In the genomic region with DNA sequence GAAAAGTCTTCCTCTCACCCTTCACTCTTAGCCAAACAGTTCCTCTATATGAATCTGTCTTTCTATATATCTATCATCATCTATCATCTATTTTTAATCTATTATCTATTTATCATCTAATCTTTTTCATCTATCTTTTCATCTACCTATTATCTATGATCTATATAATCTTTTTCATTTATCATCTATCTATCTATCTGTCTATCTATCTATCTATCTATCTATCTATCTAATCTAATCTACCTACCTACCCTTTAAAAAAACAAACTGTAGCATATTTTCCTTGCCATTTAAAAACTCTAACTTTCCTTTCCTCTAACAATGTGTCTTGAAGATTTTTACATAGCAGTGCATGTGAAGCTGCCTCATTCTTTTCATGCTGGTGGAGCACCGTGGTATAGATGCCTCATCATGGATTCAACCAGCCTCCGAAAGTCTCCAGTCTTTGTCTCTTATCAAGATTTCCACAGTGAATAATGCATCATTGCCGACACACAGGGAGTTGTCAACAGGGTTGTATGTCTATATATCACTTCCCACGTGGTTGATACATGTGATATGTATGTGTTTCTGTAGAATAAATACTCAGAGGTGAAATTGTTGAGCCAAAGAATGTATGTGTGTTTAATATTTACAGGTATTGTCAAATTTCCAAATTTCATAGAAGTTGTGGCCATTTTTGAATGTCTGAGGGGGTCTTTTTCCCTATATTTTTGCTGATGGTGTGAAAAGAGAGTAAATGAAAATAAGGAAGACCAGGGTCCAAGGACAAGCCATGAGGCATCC, we compare ENCODE assay signal across 1 cellular context.
TF ChIP-seq lines count a peak whose summit lies in the region.

No MANE protein-coding gene starts in this region.

TF ChIP-seq in K562, 482 proteins besides CTCF, POLR2A, EP300 and RAD21 (continued from another document and continues in another):
- TF ChIP-seq, protein P1, sequence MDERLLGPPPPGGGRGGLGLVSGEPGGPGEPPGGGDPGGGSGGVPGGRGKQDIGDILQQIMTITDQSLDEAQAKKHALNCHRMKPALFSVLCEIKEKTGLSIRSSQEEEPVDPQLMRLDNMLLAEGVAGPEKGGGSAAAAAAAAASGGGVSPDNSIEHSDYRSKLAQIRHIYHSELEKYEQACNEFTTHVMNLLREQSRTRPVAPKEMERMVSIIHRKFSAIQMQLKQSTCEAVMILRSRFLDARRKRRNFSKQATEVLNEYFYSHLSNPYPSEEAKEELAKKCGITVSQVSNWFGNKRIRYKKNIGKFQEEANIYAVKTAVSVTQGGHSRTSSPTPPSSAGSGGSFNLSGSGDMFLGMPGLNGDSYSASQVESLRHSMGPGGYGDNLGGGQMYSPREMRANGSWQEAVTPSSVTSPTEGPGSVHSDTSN (CRISPR knock-in tag; IDR thresholded peaks at IDR 0.05; ENCODE audit: low read depth) = no peak
- TF ChIP-seq, protein P1 (tag; conservative IDR thresholded peaks at IDR 0.05; ENCODE audit: low read depth) = peak; percentile 95
- no peak for TF ChIP-seq ZNF408 (CRISPR knock-in tag; IDR thresholded peaks at IDR 0.05; ENCODE audit: low read depth)
- TF ChIP-seq, protein P2, sequence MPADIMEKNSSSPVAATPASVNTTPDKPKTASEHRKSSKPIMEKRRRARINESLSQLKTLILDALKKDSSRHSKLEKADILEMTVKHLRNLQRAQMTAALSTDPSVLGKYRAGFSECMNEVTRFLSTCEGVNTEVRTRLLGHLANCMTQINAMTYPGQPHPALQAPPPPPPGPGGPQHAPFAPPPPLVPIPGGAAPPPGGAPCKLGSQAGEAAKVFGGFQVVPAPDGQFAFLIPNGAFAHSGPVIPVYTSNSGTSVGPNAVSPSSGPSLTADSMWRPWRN (IDR thresholded peaks at IDR 0.05; ENCODE audit: low read depth) = no peak
- no peak for TF ChIP-seq BMI1 (IDR thresholded peaks at IDR 0.05; ENCODE audit: low read length)
- TF ChIP-seq, protein P3, sequence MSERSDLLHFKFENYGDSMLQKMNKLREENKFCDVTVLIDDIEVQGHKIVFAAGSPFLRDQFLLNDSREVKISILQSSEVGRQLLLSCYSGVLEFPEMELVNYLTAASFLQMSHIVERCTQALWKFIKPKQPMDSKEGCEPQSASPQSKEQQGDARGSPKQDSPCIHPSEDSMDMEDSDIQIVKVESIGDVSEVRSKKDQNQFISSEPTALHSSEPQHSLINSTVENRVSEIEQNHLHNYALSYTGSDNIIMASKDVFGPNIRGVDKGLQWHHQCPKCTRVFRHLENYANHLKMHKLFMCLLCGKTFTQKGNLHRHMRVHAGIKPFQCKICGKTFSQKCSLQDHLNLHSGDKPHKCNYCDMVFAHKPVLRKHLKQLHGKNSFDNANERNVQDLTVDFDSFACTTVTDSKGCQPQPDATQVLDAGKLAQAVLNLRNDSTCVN (CRISPR knock-in tag; IDR thresholded peaks at IDR 0.05) = no peak
- no peak for TF ChIP-seq STAG1 (CRISPR knock-in tag; IDR thresholded peaks at IDR 0.05; ENCODE audit: borderline replicate concordance)
- TF ChIP-seq, protein P4, sequence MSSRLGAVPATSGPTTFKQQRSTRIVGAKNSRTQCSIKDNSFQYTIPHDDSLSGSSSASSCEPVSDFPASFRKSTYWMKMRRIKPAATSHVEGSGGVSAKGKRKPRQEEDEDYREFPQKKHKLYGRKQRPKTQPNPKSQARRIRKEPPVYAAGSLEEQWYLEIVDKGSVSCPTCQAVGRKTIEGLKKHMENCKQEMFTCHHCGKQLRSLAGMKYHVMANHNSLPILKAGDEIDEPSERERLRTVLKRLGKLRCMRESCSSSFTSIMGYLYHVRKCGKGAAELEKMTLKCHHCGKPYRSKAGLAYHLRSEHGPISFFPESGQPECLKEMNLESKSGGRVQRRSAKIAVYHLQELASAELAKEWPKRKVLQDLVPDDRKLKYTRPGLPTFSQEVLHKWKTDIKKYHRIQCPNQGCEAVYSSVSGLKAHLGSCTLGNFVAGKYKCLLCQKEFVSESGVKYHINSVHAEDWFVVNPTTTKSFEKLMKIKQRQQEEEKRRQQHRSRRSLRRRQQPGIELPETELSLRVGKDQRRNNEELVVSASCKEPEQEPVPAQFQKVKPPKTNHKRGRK (tag; IDR thresholded peaks at IDR 0.05) = peak; percentile 85
- TF ChIP-seq ZNF436 (CRISPR knock-in tag; IDR thresholded peaks at IDR 0.05) = no peak
- TF ChIP-seq RBM34 (IDR thresholded peaks at IDR 0.05; ENCODE audit: borderline replicate concordance, insufficient read depth, low read length) = no peak
- peak; percentile 98 for TF ChIP-seq DACH1 (IDR thresholded peaks at IDR 0.05; ENCODE audit: partially characterized antibody)
- 0 out of 2 replicates have a peak, but pooled peaks have one; percentile 18 for TF ChIP-seq ZBTB33 (CRISPR knock-in tag; IDR thresholded peaks at IDR 0.05)
- no peak for TF ChIP-seq NR1H2 (CRISPR knock-in tag; IDR thresholded peaks at IDR 0.05)
- peak; percentile 26; the same call in 1 of the 2 replicates for TF ChIP-seq L3MBTL2 (IDR thresholded peaks at IDR 0.05)
- TF ChIP-seq ZBTB9 (CRISPR knock-in tag; IDR thresholded peaks at IDR 0.05) = 0 out of 2 replicates have a peak, but pooled peaks have one; percentile 14
- no peak for TF ChIP-seq JUN (IDR thresholded peaks at IDR 0.05; ENCODE audit: borderline replicate concordance, low read depth, low read length)
- TF ChIP-seq JUN (CRISPR knock-in tag; IDR thresholded peaks at IDR 0.05; ENCODE audit: borderline replicate concordance) = no peak
- TF ChIP-seq U2AF1 (optimal IDR thresholded peaks at IDR 0.05; ENCODE audit: low read depth, low read length) = no peak
- peak; percentile 10; the same call in 1 of the 2 replicates for TF ChIP-seq JUND (IDR thresholded peaks at IDR 0.05; ENCODE audit: borderline replicate concordance, low read depth, low read length)
- TF ChIP-seq JUND (tag; IDR thresholded peaks at IDR 0.05; ENCODE audit: borderline replicate concordance, low read depth, low read length) = no peak
- TF ChIP-seq SOX6 (IDR thresholded peaks at IDR 0.05) = peak; percentile 65; the same call in 1 of the 2 replicates
- TF ChIP-seq MAFG (tag; conservative IDR thresholded peaks at IDR 0.05) = peak; percentile 54; the same call in 1 of the 2 replicates
- TF ChIP-seq MYC (IDR thresholded peaks at IDR 0.05; ENCODE audit: low read depth, low read length) = peak; percentile 56; the same call in 1 of the 2 replicates
- no peak for TF ChIP-seq MYC (CRISPR knock-in tag; IDR thresholded peaks at IDR 0.05; ENCODE audit: borderline replicate concordance, low read depth)
- 0 out of 4 replicates have a peak, but pooled peaks of 1 of the 2 experiments have one; percentile 49 for TF ChIP-seq MCM7 (IDR thresholded peaks at IDR 0.05)
- no peak for TF ChIP-seq PTBP1 (IDR thresholded peaks at IDR 0.05; ENCODE audit: low read depth, low read length)
- TF ChIP-seq ZBTB5 (IDR thresholded peaks at IDR 0.05) = no peak
- peak; percentile 36; the same call in 1 of the 2 replicates for TF ChIP-seq GATA2 (CRISPR knock-in tag; IDR thresholded peaks at IDR 0.05)
- no peak for TF ChIP-seq ZBTB11 (CRISPR knock-in tag; IDR thresholded peaks at IDR 0.05)
- TF ChIP-seq, protein P5, sequence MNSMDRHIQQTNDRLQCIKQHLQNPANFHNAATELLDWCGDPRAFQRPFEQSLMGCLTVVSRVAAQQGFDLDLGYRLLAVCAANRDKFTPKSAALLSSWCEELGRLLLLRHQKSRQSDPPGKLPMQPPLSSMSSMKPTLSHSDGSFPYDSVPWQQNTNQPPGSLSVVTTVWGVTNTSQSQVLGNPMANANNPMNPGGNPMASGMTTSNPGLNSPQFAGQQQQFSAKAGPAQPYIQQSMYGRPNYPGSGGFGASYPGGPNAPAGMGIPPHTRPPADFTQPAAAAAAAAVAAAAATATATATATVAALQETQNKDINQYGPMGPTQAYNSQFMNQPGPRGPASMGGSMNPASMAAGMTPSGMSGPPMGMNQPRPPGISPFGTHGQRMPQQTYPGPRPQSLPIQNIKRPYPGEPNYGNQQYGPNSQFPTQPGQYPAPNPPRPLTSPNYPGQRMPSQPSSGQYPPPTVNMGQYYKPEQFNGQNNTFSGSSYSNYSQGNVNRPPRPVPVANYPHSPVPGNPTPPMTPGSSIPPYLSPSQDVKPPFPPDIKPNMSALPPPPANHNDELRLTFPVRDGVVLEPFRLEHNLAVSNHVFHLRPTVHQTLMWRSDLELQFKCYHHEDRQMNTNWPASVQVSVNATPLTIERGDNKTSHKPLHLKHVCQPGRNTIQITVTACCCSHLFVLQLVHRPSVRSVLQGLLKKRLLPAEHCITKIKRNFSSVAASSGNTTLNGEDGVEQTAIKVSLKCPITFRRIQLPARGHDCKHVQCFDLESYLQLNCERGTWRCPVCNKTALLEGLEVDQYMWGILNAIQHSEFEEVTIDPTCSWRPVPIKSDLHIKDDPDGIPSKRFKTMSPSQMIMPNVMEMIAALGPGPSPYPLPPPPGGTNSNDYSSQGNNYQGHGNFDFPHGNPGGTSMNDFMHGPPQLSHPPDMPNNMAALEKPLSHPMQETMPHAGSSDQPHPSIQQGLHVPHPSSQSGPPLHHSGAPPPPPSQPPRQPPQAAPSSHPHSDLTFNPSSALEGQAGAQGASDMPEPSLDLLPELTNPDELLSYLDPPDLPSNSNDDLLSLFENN (IDR thresholded peaks at IDR 0.05; ENCODE audit: low read depth in 2 of 2, low read length in 2 of 2) = no peak
- TF ChIP-seq NR2C1 (IDR thresholded peaks at IDR 0.05) = no peak
- TF ChIP-seq NR2C1 (tag; IDR thresholded peaks at IDR 0.05) = no peak
- TF ChIP-seq TAF7 (tag; IDR thresholded peaks at IDR 0.05) = no peak
- TF ChIP-seq MCM2 (IDR thresholded peaks at IDR 0.05; ENCODE audit: low read depth) = no peak
- TF ChIP-seq C11orf30 (IDR thresholded peaks at IDR 0.05; ENCODE audit: low read depth) = peak; percentile 60; the same call in 1 of the 2 replicates
- TF ChIP-seq BCOR (IDR thresholded peaks at IDR 0.05) = 0 out of 2 replicates have a peak, but pooled peaks have one; percentile 7
- TF ChIP-seq FOXJ3 (CRISPR knock-in tag; IDR thresholded peaks at IDR 0.05) = no peak
- peak; percentile 39; the same call in 1 of the 2 replicates for TF ChIP-seq MAFF (IDR thresholded peaks at IDR 0.05; ENCODE audit: low read length)
- peak; percentile 32; the same call in 1 of the 2 replicates for TF ChIP-seq ARID1B (IDR thresholded peaks at IDR 0.05)
- TF ChIP-seq TARDBP (IDR thresholded peaks at IDR 0.05) = no peak
